1 cellular context compared by ENCODE assay signal in genomic region chr5:143262393-143263174, GRCh38.
A peak's percentile ranks its signal among the peaks of the same experiment; 100 is the strongest.
TF ChIP-seq lines count a peak whose summit lies in the region.

No MANE protein-coding gene starts in this region.

TF ChIP-seq in GM12878, 131 proteins besides CTCF, POLR2A, EP300 and RAD21 (continued from another document):
- TF ChIP-seq ATF2 (IDR thresholded peaks at IDR 0.05; ENCODE audit: low read length) (peak; percentile 99), ATF7 (IDR thresholded peaks at IDR 0.05; ENCODE audit: low read depth) (peak; percentile 48; the same call in 1 of the 2 replicates), TBL1XR1 (IDR thresholded peaks at IDR 0.05; ENCODE audit: low read depth, low read length) (no peak), CREM (IDR thresholded peaks at IDR 0.05; ENCODE audit: low read depth) (peak; percentile 91), MTA2 (IDR thresholded peaks at IDR 0.05; ENCODE audit: low read depth) (no peak), NKRF (conservative IDR thresholded peaks at IDR 0.05) (no peak), STAT3 (IDR thresholded peaks at IDR 0.05; ENCODE audit: low read depth, low read length) (no peak), BACH1 (IDR thresholded peaks at IDR 0.05; ENCODE audit: borderline replicate concordance) (no peak), IRF4 (IDR thresholded peaks at IDR 0.05; ENCODE audit: low read depth, low read length) (peak; percentile 68; the same call in 1 of the 2 replicates), CREB1 (IDR thresholded peaks at IDR 0.05; ENCODE audit: low read depth) (peak; percentile 70; the same call in 1 of the 2 replicates), DPF2 (IDR thresholded peaks at IDR 0.05) (no peak), FOXM1 (IDR thresholded peaks at IDR 0.05; ENCODE audit: low read depth, low read length) (peak; percentile 98; the same call in 1 of the 2 replicates), RB1 (IDR thresholded peaks at IDR 0.05; ENCODE audit: borderline replicate concordance) (no peak), PAX8 (IDR thresholded peaks at IDR 0.05) (no peak), IKZF2 (IDR thresholded peaks at IDR 0.05) (peak; percentile 62 to 66), MTA3 (IDR thresholded peaks at IDR 0.05; ENCODE audit: borderline replicate concordance, low read length) (peak; percentile 86; the same call in 1 of the 2 replicates), CBFB (IDR thresholded peaks at IDR 0.05; ENCODE audit: low read depth) (peak; percentile 82), ZNF687 (IDR thresholded peaks at IDR 0.05) (no peak), PML (IDR thresholded peaks at IDR 0.05; ENCODE audit: low read length) (peak; percentile 87), POLR2AphosphoS2 (IDR thresholded peaks at IDR 0.05; ENCODE audit: low read depth, low read length) (no peak), NRF1 (conservative IDR thresholded peaks at IDR 0.05; ENCODE audit: low read depth, low read length) (no peak), SMAD1 (IDR thresholded peaks at IDR 0.05; ENCODE audit: low read depth, partially characterized antibody) (no peak), ZBED1 (IDR thresholded peaks at IDR 0.05; ENCODE audit: borderline replicate concordance) (peak; percentile 97), TCF12 (IDR thresholded peaks at IDR 0.05; ENCODE audit: low read depth, low read length) (0 out of 2 replicates have a peak, but pooled peaks have one; percentile 13), CBX5 (IDR thresholded peaks at IDR 0.05; ENCODE audit: low read depth) (peak; percentile 95), GABPA (IDR thresholded peaks at IDR 0.05; ENCODE audit: low read depth) (peak; percentile 66; the same call in 1 of the 2 replicates), KAT2A (conservative IDR thresholded peaks at IDR 0.05; ENCODE audit: control insufficient read depth, low read depth, low read length) (no peak), MEF2A (IDR thresholded peaks at IDR 0.05; ENCODE audit: insufficient read depth, low read depth, low read length) (peak; percentile 98), NFIC (IDR thresholded peaks at IDR 0.05; ENCODE audit: low read depth, low read length) (peak; percentile 98), ZSCAN29 (IDR thresholded peaks at IDR 0.05) (no peak), ZNF207 (IDR thresholded peaks at IDR 0.05; ENCODE audit: borderline replicate concordance) (no peak), RUNX3 (IDR thresholded peaks at IDR 0.05; ENCODE audit: low read length) (peak; percentile 98), YY1 (IDR thresholded peaks at IDR 0.05; ENCODE audit: low read depth, low read length) (peak; percentile 70; the same call in 1 of the 2 replicates), NFYA (IDR thresholded peaks at IDR 0.05; ENCODE audit: borderline replicate concordance, low read depth, low read length) (no peak), IRF3 (IDR thresholded peaks at IDR 0.05) (no peak), TAF1 (IDR thresholded peaks at IDR 0.05; ENCODE audit: borderline replicate concordance, low read depth, low read length) (no peak), RCOR1 (conservative IDR thresholded peaks at IDR 0.05; ENCODE audit: low read depth, low read length) (no peak), EGR1 (IDR thresholded peaks at IDR 0.05; ENCODE audit: borderline replicate concordance in 1 of 2, low read depth in 2 of 2, low read length in 2 of 2) (no peak), BCL3 (IDR thresholded peaks at IDR 0.05; ENCODE audit: borderline replicate concordance, insufficient read depth, low read depth, low read length, poor library complexity, severe bottlenecking) (peak; percentile 98), NR2C2 (IDR thresholded peaks at IDR 0.05; ENCODE audit: borderline replicate concordance, control insufficient read depth, insufficient read length, low read depth) (no peak), CEBPB (IDR thresholded peaks at IDR 0.05; ENCODE audit: borderline replicate concordance in 1 of 2, low read depth in 2 of 2, low read length in 2 of 2) (peak in 1 of 2 experiments; percentile 91; a peak in 1 of 4 replicates), EZH2 (IDR thresholded peaks at IDR 0.05; ENCODE audit: borderline replicate concordance, control insufficient read depth, low read depth, low read length) (no peak), EED (IDR thresholded peaks at IDR 0.05; ENCODE audit: low read depth) (peak; percentile 98), BRCA1 (IDR thresholded peaks at IDR 0.05; ENCODE audit: low read depth, low read length) (no peak), ETV6 (conservative IDR thresholded peaks at IDR 0.05 in 1 of 2, IDR thresholded peaks at IDR 0.05 in 1 of 2; ENCODE audit: borderline replicate concordance in 1 of 2, low read depth in 1 of 2) (peak in 1 of 2 experiments; percentile 69; a peak in 1 of 4 replicates)
- TF ChIP-seq, protein P1, sequence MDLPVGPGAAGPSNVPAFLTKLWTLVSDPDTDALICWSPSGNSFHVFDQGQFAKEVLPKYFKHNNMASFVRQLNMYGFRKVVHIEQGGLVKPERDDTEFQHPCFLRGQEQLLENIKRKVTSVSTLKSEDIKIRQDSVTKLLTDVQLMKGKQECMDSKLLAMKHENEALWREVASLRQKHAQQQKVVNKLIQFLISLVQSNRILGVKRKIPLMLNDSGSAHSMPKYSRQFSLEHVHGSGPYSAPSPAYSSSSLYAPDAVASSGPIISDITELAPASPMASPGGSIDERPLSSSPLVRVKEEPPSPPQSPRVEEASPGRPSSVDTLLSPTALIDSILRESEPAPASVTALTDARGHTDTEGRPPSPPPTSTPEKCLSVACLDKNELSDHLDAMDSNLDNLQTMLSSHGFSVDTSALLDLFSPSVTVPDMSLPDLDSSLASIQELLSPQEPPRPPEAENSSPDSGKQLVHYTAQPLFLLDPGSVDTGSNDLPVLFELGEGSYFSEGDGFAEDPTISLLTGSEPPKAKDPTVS (IDR thresholded peaks at IDR 0.05; ENCODE audit: low read depth, low read length), result no peak
- TF ChIP-seq, protein P2, sequence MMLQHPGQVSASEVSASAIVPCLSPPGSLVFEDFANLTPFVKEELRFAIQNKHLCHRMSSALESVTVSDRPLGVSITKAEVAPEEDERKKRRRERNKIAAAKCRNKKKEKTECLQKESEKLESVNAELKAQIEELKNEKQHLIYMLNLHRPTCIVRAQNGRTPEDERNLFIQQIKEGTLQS (IDR thresholded peaks at IDR 0.05; ENCODE audit: borderline replicate concordance, extremely low read depth, low read depth, low read length), result no peak
- TF ChIP-seq, protein P3, sequence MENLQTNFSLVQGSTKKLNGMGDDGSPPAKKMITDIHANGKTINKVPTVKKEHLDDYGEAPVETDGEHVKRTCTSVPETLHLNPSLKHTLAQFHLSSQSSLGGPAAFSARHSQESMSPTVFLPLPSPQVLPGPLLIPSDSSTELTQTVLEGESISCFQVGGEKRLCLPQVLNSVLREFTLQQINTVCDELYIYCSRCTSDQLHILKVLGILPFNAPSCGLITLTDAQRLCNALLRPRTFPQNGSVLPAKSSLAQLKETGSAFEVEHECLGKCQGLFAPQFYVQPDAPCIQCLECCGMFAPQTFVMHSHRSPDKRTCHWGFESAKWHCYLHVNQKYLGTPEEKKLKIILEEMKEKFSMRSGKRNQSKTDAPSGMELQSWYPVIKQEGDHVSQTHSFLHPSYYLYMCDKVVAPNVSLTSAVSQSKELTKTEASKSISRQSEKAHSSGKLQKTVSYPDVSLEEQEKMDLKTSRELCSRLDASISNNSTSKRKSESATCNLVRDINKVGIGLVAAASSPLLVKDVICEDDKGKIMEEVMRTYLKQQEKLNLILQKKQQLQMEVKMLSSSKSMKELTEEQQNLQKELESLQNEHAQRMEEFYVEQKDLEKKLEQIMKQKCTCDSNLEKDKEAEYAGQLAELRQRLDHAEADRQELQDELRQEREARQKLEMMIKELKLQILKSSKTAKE (IDR thresholded peaks at IDR 0.05; ENCODE audit: low read depth, poor library complexity, severe bottlenecking), result no peak
